1 cellular context compared by ENCODE assay signal in genomic region chr10:100878291-100878910, GRCh38.
TF ChIP-seq lines count a peak whose summit lies in the region.

No MANE protein-coding gene starts in this region.

TF ChIP-seq in HepG2, 621 proteins besides CTCF, POLR2A, EP300 and RAD21 (continued from another document and continues in another):
- TF ChIP-seq, protein P1, sequence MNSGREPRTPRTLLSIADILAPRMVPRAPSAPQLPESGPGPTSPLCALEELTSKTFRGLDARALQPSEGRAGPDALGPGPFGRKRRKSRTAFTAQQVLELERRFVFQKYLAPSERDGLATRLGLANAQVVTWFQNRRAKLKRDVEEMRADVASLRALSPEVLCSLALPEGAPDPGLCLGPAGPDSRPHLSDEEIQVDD (CRISPR knock-in tag; IDR thresholded peaks at IDR 0.05; ENCODE audit: borderline replicate concordance): no peak
- TF ChIP-seq MLLT10 (CRISPR knock-in tag; IDR thresholded peaks at IDR 0.05) (no peak), RORA (CRISPR knock-in tag; IDR thresholded peaks at IDR 0.05) (no peak), ZKSCAN5 (CRISPR knock-in tag; IDR thresholded peaks at IDR 0.05) (no peak), NCOA2 (CRISPR knock-in tag; IDR thresholded peaks at IDR 0.05) (0 out of 2 replicates have a peak, but pooled peaks have one; percentile 46), HOXA3 (CRISPR knock-in tag; IDR thresholded peaks at IDR 0.05) (0 out of 2 replicates have a peak, but pooled peaks have one; percentile 10), KLF13 (CRISPR knock-in tag; IDR thresholded peaks at IDR 0.05) (no peak), ARNTL (CRISPR knock-in tag; IDR thresholded peaks at IDR 0.05) (no peak), ZNF296 (CRISPR knock-in tag; conservative IDR thresholded peaks at IDR 0.05) (no peak), SALL2 (CRISPR knock-in tag; IDR thresholded peaks at IDR 0.05) (no peak), SMYD3 (CRISPR knock-in tag; IDR thresholded peaks at IDR 0.05) (no peak), SP5 (CRISPR knock-in tag; IDR thresholded peaks at IDR 0.05; ENCODE audit: borderline replicate concordance, low read depth) (no peak), ZNF761 (CRISPR knock-in tag; conservative IDR thresholded peaks at IDR 0.05) (no peak), PHF5A (CRISPR knock-in tag; IDR thresholded peaks at IDR 0.05; ENCODE audit: low read depth, unreplicated experiment) (no peak), ARNT (IDR thresholded peaks at IDR 0.05) (no peak), MIER2 (CRISPR knock-in tag; IDR thresholded peaks at IDR 0.05) (no peak), ARID3A (IDR thresholded peaks at IDR 0.05; ENCODE audit: low read depth, low read length) (no peak), IKZF5 (CRISPR knock-in tag; IDR thresholded peaks at IDR 0.05) (0 out of 2 replicates have a peak, but pooled peaks have one; percentile 41), RBAK (CRISPR knock-in tag; IDR thresholded peaks at IDR 0.05) (no peak), TEF (CRISPR knock-in tag; IDR thresholded peaks at IDR 0.05) (no peak), CSRNP1 (CRISPR knock-in tag; IDR thresholded peaks at IDR 0.05) (no peak), ZNF678 (CRISPR knock-in tag; IDR thresholded peaks at IDR 0.05) (no peak), EZH2 (conservative IDR thresholded peaks at IDR 0.05; ENCODE audit: low read depth, low read length) (no peak), ZNF205 (CRISPR knock-in tag; IDR thresholded peaks at IDR 0.05) (peak; percentile 49; the same call in 1 of the 2 replicates), PHF20 (CRISPR knock-in tag; IDR thresholded peaks at IDR 0.05) (no peak), ZNF589 (CRISPR knock-in tag; conservative IDR thresholded peaks at IDR 0.05) (no peak), NPAS2 (CRISPR knock-in tag; IDR thresholded peaks at IDR 0.05; ENCODE audit: borderline replicate concordance) (no peak), ZNF773 (CRISPR knock-in tag; IDR thresholded peaks at IDR 0.05; ENCODE audit: borderline replicate concordance) (no peak), ATF7 (IDR thresholded peaks at IDR 0.05) (no peak), ATF7 (CRISPR knock-in tag; IDR thresholded peaks at IDR 0.05) (no peak), ZNF230 (CRISPR knock-in tag; IDR thresholded peaks at IDR 0.05) (peak; percentile 83; the same call in 1 of the 2 replicates), ZEB1 (IDR thresholded peaks at IDR 0.05; ENCODE audit: insufficient replicate concordance, low read depth) (no peak)
- TF ChIP-seq, protein P2, sequence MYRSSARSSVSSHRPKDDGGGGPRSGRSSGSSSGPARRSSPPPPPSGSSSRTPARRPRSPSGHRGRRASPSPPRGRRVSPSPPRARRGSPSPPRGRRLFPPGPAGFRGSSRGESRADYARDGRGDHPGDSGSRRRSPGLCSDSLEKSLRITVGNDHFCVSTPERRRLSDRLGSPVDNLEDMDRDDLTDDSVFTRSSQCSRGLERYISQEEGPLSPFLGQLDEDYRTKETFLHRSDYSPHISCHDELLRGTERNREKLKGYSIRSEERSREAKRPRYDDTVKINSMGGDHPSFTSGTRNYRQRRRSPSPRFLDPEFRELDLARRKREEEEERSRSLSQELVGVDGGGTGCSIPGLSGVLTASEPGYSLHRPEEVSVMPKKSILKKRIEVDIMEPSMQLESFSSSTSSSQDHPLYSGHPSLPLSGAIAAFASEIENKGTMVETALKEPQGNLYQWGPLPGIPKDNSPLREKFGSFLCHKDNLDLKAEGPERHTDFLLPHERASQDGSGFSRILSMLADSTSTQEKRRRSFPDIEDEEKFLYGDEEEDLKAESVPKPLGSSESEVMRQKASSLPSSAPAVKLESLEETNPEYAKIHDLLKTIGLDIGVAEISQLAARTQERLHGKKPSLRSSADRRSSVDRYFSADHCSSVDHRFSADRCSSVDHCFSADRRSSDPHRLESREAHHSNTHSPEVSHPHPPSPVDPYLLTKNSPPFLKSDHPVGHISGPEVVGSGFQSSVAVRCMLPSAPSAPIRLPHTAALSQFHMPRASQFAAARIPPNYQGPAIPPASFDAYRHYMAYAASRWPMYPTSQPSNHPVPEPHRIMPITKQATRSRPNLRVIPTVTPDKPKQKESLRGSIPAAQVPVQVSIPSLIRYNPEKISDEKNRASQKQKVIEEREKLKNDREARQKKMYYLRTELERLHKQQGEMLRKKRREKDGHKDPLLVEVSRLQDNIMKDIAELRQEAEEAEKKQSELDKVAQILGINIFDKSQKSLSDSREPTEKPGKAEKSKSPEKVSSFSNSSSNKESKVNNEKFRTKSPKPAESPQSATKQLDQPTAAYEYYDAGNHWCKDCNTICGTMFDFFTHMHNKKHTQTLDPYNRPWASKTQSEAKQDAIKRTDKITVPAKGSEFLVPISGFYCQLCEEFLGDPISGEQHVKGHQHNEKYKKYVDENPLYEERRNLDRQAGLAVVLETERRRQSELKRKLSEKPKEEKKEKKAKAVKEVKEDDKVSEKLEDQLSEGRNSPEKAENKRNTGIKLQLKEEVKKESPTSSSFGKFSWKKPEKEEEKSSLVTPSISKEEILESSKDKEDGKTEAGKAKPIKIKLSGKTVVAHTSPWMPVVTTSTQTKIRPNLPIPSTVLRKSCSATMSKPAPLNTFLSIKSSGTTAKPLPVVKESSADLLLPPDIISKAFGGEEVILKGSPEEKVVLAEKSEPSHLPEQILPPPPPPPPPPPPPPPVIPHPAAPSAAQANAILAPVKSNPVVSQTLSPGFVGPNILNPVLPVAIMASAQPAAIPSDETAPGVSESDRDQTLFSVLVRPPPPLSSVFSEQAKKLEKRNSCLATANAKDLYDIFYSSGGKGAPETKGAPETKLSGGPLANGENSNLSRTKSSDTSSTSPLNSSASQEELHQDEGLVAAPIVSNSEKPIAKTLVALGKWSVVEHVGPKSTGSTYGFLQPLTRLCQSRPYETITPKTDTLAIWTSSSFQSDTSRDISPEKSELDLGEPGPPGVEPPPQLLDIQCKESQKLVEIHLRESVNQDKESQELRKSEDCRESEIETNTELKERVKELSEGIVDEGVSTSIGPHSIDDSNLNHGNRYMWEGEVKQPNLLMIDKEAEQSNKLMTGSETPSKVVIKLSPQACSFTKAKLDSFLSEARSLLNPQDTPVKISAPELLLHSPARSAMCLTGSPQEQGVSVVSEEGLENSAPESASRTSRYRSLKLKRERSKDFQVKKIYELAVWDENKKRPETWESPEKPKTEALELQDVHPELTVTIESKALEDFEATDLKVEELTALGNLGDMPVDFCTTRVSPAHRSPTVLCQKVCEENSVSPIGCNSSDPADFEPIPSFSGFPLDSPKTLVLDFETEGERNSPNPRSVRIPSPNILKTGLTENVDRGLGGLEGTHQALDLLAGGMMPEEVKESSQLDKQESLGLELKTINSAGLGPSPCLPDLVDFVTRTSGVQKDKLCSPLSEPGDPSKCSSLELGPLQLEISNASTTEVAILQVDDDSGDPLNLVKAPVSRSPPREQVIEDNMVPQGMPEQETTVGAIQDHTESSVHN (CRISPR knock-in tag; IDR thresholded peaks at IDR 0.05): no peak
- TF ChIP-seq, protein P3, sequence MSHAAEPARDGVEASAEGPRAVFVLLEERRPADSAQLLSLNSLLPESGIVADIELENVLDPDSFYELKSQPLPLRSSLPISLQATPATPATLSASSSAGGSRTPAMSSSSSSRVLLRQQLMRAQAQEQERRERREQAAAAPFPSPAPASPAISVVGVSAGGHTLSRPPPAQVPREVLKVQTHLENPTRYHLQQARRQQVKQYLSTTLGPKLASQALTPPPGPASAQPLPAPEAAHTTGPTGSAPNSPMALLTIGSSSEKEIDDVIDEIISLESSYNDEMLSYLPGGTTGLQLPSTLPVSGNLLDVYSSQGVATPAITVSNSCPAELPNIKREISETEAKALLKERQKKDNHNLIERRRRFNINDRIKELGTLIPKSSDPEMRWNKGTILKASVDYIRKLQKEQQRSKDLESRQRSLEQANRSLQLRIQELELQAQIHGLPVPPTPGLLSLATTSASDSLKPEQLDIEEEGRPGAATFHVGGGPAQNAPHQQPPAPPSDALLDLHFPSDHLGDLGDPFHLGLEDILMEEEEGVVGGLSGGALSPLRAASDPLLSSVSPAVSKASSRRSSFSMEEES (CRISPR knock-in tag; IDR thresholded peaks at IDR 0.05): no peak
- TF ChIP-seq, protein P4, sequence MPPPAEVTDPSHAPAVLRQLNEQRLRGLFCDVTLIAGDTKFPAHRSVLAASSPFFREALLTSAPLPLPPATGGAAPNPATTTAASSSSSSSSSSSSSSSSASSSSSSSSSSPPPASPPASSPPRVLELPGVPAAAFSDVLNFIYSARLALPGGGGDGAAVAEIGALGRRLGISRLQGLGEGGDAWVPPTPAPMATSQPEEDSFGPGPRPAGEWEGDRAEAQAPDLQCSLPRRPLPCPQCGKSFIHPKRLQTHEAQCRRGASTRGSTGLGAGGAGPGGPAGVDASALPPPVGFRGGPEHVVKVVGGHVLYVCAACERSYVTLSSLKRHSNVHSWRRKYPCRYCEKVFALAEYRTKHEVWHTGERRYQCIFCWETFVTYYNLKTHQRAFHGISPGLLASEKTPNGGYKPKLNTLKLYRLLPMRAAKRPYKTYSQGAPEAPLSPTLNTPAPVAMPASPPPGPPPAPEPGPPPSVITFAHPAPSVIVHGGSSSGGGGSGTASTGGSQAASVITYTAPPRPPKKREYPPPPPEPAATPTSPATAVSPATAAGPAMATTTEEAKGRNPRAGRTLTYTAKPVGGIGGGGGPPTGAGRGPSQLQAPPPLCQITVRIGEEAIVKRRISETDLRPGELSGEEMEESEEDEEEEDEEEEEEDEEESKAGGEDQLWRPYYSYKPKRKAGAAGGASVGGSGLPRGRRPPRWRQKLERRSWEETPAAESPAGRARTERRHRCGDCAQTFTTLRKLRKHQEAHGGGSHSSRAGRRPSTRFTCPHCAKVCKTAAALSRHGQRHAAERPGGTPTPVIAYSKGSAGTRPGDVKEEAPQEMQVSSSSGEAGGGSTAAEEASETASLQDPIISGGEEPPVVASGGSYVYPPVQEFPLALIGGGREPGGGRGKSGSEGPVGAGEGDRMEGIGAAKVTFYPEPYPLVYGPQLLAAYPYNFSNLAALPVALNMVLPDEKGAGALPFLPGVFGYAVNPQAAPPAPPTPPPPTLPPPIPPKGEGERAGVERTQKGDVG (CRISPR knock-in tag; IDR thresholded peaks at IDR 0.05; ENCODE audit: borderline replicate concordance): no peak; the same call in 1 of the 2 replicates
- TF ChIP-seq, protein P5, sequence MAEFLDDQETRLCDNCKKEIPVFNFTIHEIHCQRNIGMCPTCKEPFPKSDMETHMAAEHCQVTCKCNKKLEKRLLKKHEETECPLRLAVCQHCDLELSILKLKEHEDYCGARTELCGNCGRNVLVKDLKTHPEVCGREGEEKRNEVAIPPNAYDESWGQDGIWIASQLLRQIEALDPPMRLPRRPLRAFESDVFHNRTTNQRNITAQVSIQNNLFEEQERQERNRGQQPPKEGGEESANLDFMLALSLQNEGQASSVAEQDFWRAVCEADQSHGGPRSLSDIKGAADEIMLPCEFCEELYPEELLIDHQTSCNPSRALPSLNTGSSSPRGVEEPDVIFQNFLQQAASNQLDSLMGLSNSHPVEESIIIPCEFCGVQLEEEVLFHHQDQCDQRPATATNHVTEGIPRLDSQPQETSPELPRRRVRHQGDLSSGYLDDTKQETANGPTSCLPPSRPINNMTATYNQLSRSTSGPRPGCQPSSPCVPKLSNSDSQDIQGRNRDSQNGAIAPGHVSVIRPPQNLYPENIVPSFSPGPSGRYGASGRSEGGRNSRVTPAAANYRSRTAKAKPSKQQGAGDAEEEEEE (CRISPR knock-in tag; IDR thresholded peaks at IDR 0.05; ENCODE audit: borderline replicate concordance): peak; percentile 63; the same call in 1 of the 2 replicates
- TF ChIP-seq, protein P6, sequence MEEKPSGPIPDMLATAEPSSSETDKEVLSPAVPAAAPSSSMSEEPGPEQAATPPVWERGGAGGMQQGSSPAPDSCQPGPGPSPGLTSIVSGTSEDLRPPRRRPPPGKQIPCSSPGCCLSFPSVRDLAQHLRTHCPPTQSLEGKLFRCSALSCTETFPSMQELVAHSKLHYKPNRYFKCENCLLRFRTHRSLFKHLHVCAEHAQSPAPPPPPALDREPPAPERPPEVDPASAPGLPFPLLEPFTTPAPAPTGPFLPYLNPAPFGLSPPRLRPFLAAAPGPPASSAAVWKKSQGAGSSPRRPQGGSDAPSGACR (CRISPR knock-in tag; IDR thresholded peaks at IDR 0.05): no peak
